Comparison of ENCODE assay signal across 11 cellular contexts in genomic region chr11:72238492-72239295, GRCh38. TPM values are rescaled to one million over a fixed set of nuclear protein-coding genes. Genes with fewer than 3 reads are reported as not detected.
A peak's percentile ranks its signal among the peaks of the same experiment; 100 is the strongest.
DNase-seq lines count a peak whose midpoint lies in the region; ATAC-seq, FAIRE-seq and TF ChIP-seq lines count a peak whose summit lies in the region.
"Had no signal": no experiment of that assay in that cellular context is flagged by ENCODE, and none has a peak within 500 bp of the region (broad histone marks: within the 10 kb centered on the region; RNA-seq: fewer than 3 reads in every experiment).

No MANE protein-coding gene starts in this region.

- intact Hi-C loops in Calu3 (cut with micrococcal nuclease; ENCODE audit: unreplicated experiment) (no loop called here), esophagus muscularis mucosa (cut with DNase I) (loop anchor here (1.0 to 5.0 kb wide), 2 partner anchors 14 to 179 kb away; partner anchors contain the start of gene INPPL1)

- TF ChIP-seq EP300 in esophagus muscularis mucosa (IDR thresholded peaks at IDR 0.05) = no peak

- H3K27me3 Mint-ChIP-seq in Calu3 (ENCODE audit: unreplicated experiment) = peaks cover 39% of the 10 kb centered on the region
- peaks cover 47% of the 10 kb centered on the region for H3K27me3 Mint-ChIP-seq in progenitor cell of endocrine pancreas

- BruUV-seq in Calu3 (replicated peaks; lab: Mats Ljungman, UMichigan) = no TSS peak

- H3K27me3 ChIP-seq in OCI-LY3 (ENCODE audit: low read depth, low read length) = no peaks in the 10 kb centered on the region
- peaks cover 9 to 32% (median 16%) of the 10 kb centered on the region in 4 donors for H3K27me3 ChIP-seq in esophagus muscularis mucosa

- no peak overlapping the region for H2AFZ ChIP-seq in OCI-LY3 (ENCODE audit: low read depth, low read length)

- no peaks in the 10 kb centered on the region for H3K79me2 ChIP-seq in OCI-LY3 (ENCODE audit: low read length)

- H3K9me3 Mint-ChIP-seq in Calu3 (ENCODE audit: low read depth, unreplicated experiment) = no peaks in the 10 kb centered on the region
- H3K9me3 Mint-ChIP-seq in progenitor cell of endocrine pancreas (ENCODE audit: low read depth) = no peaks in the 10 kb centered on the region
- H3K9me3 Mint-ChIP-seq: stimulated activated naive B cell treated with anti-CD40 and anti-IgM and Interleukin-4, amounts not matched to agents 10 μg/mL and 1 μg/mL and 100 μg/mL, for 72 hours had no signal

- peak overlapping the region; percentile 40 for H3K27ac Mint-ChIP-seq in Calu3 (ENCODE audit: unreplicated experiment)
- H3K27ac Mint-ChIP-seq in progenitor cell of endocrine pancreas = peak overlapping the region; percentile 69
- H3K27ac Mint-ChIP-seq: stimulated activated naive B cell treated with anti-CD40 and anti-IgM and Interleukin-4, amounts not matched to agents 10 μg/mL and 1 μg/mL and 100 μg/mL, for 72 hours had no signal

- no peak for TF ChIP-seq POLR2A in esophagus muscularis mucosa (IDR thresholded peaks at IDR 0.05; ENCODE audit: low read depth)

- H3K36me3 Mint-ChIP-seq in Calu3 (ENCODE audit: insufficient read depth, unreplicated experiment) (peaks cover 34% of the 10 kb centered on the region), progenitor cell of endocrine pancreas (ENCODE audit: insufficient read depth) (peaks cover 21% of the 10 kb centered on the region)

- no peaks in the 10 kb centered on the region for H3K9me3 ChIP-seq in OCI-LY3 (ENCODE audit: insufficient read depth, low read length)
- no peaks in the 10 kb centered on the region for H3K9me3 ChIP-seq in esophagus muscularis mucosa

- TF ChIP-seq CTCF in Calu3 (IDR thresholded peaks at IDR 0.05; ENCODE audit: unreplicated experiment) (no peak), OCI-LY3 (IDR thresholded peaks at IDR 0.05; ENCODE audit: low read depth, low read length) (0 out of 2 replicates have a peak, but pooled peaks have one; percentile 0), esophagus muscularis mucosa (IDR thresholded peaks at IDR 0.05) (no peak), progenitor cell of endocrine pancreas (IDR thresholded peaks at IDR 0.05; ENCODE audit: unreplicated experiment) (no peak)

- CTCF ChIA-PET in Calu3 (lab: Charles Lee) = interaction anchor here (1.0 to 1.4 kb wide), 2 partner anchors 15 to 176 kb away, joined by 5 to 6 read pairs; no protein-coding TSS in a partner anchor

- H3K4me3 ChIP-seq in OCI-LY3 (ENCODE audit: low read length) (no peak overlapping the region), esophagus muscularis mucosa (peak overlapping the region in 3 of 4 donors; percentile 47 to 62 (median 56))

- H3K4me3 Mint-ChIP-seq in Calu3 (ENCODE audit: low read depth, unreplicated experiment) = peak overlapping the region; percentile 55
- peak overlapping the region; percentile 14 for H3K4me3 Mint-ChIP-seq in progenitor cell of endocrine pancreas (ENCODE audit: low read depth)

- FAIRE-seq in frontal cortex (lab: Jason Lieb, UNC) = no peak

- H3K4me1 Mint-ChIP-seq in Calu3 (ENCODE audit: low read depth, unreplicated experiment) (no peaks in the 10 kb centered on the region), progenitor cell of endocrine pancreas (ENCODE audit: low read depth) (peaks cover 9% of the 10 kb centered on the region)

- H3K27ac ChIP-seq in OCI-LY3 (ENCODE audit: low read length) (no peak overlapping the region), esophagus muscularis mucosa (replicated peaks in 1 of 4) (peak overlapping the region; percentile 76 to 86 (median 78))

- H3K4me1 ChIP-seq in OCI-LY3 (ENCODE audit: low read length) (no peaks in the 10 kb centered on the region), esophagus muscularis mucosa (peaks cover 44 to 81% (median 71%) of the 10 kb centered on the region in 4 donors)

- H3K9ac ChIP-seq in OCI-LY3 (ENCODE audit: low read length) = no peak overlapping the region

- peaks cover 23% of the 10 kb centered on the region; the same call in 1 of the 2 replicates for H4K20me1 ChIP-seq in OCI-LY3 (ENCODE audit: insufficient read depth, low read length)

- ATAC-seq in HG03139 (IDR thresholded peaks at IDR 0.05; ENCODE audit: unreplicated experiment) (no peak), GM19023 (IDR thresholded peaks at IDR 0.05; ENCODE audit: unreplicated experiment) (no peak)

- H3K4me2 ChIP-seq in OCI-LY3 (ENCODE audit: low read length) = no peak overlapping the region

- WGBS in esophagus muscularis mucosa = 68% methylated on average over 26 of the region's 26 CpGs

- H3K36me3 ChIP-seq in OCI-LY3 (replicated peaks; ENCODE audit: low read depth, low read length) (peaks cover 42% of the 10 kb centered on the region), esophagus muscularis mucosa (peaks cover 16 to 48% (median 44%) of the 10 kb centered on the region in 4 donors)

- DNase-seq in Calu3 (no peak), esophagus muscularis mucosa (ENCODE audit: extremely low spot score) (no peak), progenitor cell of endocrine pancreas (ENCODE audit: low spot score, unreplicated experiment) (no peak), DMS153 treated with DMSO at 0.1 percent for 48 hours (lab: John Stamatoyannopoulos, UW; ENCODE audit: unreplicated experiment) (no peak), frontal cortex (ENCODE audit: low spot score in 2 of 2) (no peak)
- DNase-seq: stimulated activated naive B cell treated with anti-CD40 and anti-IgM and Interleukin-4, amounts not matched to agents 10 μg/mL and 1 μg/mL and 100 μg/mL, for 72 hours had no signal

RNA-seq across cellular contexts. Expression of gene PHOX2A, which starts 5.3 kb away (rescaled TPM):
- total RNA-seq in Calu3 (2022) (not detected in 2 replicates), esophagus muscularis mucosa (1 to 10 TPM; 1.2 to 1.3 (median 1.3) TPM), progenitor cell of endocrine pancreas (not detected in 2 replicates), frontal cortex (not detected)
- total RNA-seq: dermis blood vessel endothelial cell, Peyer's patch had no signal

RNA-seq across cellular contexts. Expression of gene INPPL1, which starts 14.1 kb away (rescaled TPM):
- 203 and 221 TPM in 2 replicates for total RNA-seq in Calu3 (2022)
- total RNA-seq in esophagus muscularis mucosa = 100 to 1,000 TPM in 2 of 4 donors, 10 to 100 TPM in 2; 61.6 to 158 (median 100) TPM
- 389 and 394 TPM in 2 replicates for total RNA-seq in progenitor cell of endocrine pancreas
- 6.5 TPM for total RNA-seq in frontal cortex

RNA-seq across cellular contexts. Expression of gene FOLR2, which starts 22.1 kb away (rescaled TPM):
- total RNA-seq in Calu3 (2022) (not detected in 2 replicates), esophagus muscularis mucosa (10 to 100 TPM; 26.6 to 78.7 (median 33.1) TPM), progenitor cell of endocrine pancreas (not detected in 2 replicates), frontal cortex (5.7 TPM)
- total RNA-seq: dermis blood vessel endothelial cell had no signal

RNA-seq across cellular contexts. Expression of gene FOLR1, which starts 46.8 kb away (rescaled TPM):
- 2.6 and 2.7 TPM in 2 replicates for total RNA-seq in Calu3 (2022)
- total RNA-seq in esophagus muscularis mucosa = 1 to 10 TPM in 1 of 4 donors, under 1 TPM in 1, not detected in 2; 0.40 to 1.0 TPM
- total RNA-seq in progenitor cell of endocrine pancreas = 5.6 and 6.4 TPM in 2 replicates
- total RNA-seq in frontal cortex = not detected
- total RNA-seq: Peyer's patch had no signal
